18 cellular contexts compared by ENCODE assay signal in genomic region chr10:109982812-109983211, GRCh38. TPM values are rescaled to one million over a fixed set of nuclear protein-coding genes. Genes with fewer than 3 reads are reported as not detected.
DNase-seq lines count a peak whose midpoint lies in the region; ATAC-seq and TF ChIP-seq lines count a peak whose summit lies in the region.
"Had no signal": no experiment of that assay in that cellular context is flagged by ENCODE, and none has a peak within 500 bp of the region (broad histone marks: within the 10 kb centered on the region; RNA-seq: fewer than 3 reads in every experiment).

No MANE protein-coding gene starts in this region.

- no peaks in the 10 kb centered on the region for H3K9me3 ChIP-seq in suprapubic skin
- H3K9me3 ChIP-seq: HAP-1 had no signal

- no peaks in the 10 kb centered on the region for H3K27me3 ChIP-seq in suprapubic skin
- no peaks in the 10 kb centered on the region for H3K27me3 ChIP-seq in brain microvascular endothelial cell (replicated peaks)

- H3K4me1 ChIP-seq in suprapubic skin: peaks cover 27% of the 10 kb centered on the region

- TF ChIP-seq EP300 in suprapubic skin (IDR thresholded peaks at IDR 0.05): no peak

- in situ Hi-C loops in brain microvascular endothelial cell (cut with HindIII; ENCODE audit: low pct_ligation_motif_present, low sequenced_read_pairs): no loop called here

- peaks cover 5 to 15% (median 7%) of the 10 kb centered on the region in 5 experiments for H3K9me3 Mint-ChIP-seq in brain

- no peaks in the 10 kb centered on the region for H3K36me3 Mint-ChIP-seq in brain

- peak overlapping the region; percentile 41 for H3K4me3 ChIP-seq in fibroblast of the aortic adventitia (ENCODE audit: low read depth, low read length)
- no peak overlapping the region for H3K4me3 ChIP-seq in suprapubic skin
- H3K4me3 ChIP-seq in brain microvascular endothelial cell (ENCODE audit: low read depth, low read length): no peak overlapping the region
- H3K4me3 ChIP-seq: HAP-1 had no signal

- H3K36me3 ChIP-seq in suprapubic skin: no peaks in the 10 kb centered on the region
- H3K36me3 ChIP-seq in brain microvascular endothelial cell (replicated peaks): no peaks in the 10 kb centered on the region
- H3K36me3 ChIP-seq: HAP-1 had no signal

- H3K27ac ChIP-seq in suprapubic skin (peak overlapping the region; percentile 25), brain microvascular endothelial cell (no peak overlapping the region)

- H3K27me3 Mint-ChIP-seq in brain: peaks cover 3% of the 10 kb centered on the region
- H3K27me3 Mint-ChIP-seq: B cell; CD4-positive, alpha-beta T cell had no signal

- WGBS in suprapubic skin: 54% methylated on average over 1 of the region's 1 CpG

- H3K4me3 Mint-ChIP-seq in brain: peak overlapping the region in 2 of 5 experiments; percentile 24 to 71
- H3K4me3 Mint-ChIP-seq: B cell; CD4-positive, alpha-beta T cell had no signal

- ATAC-seq in GM18867 (IDR thresholded peaks at IDR 0.05; ENCODE audit: unreplicated experiment): no peak

- no peak for TF ChIP-seq POLR2A in suprapubic skin (IDR thresholded peaks at IDR 0.05)

- DNase-seq in OCI-M1 (lab: John Stamatoyannopoulos, UW) (peak; percentile 59), fibroblast of the aortic adventitia (ENCODE audit: low read depth) (peak; percentile 61), suprapubic skin (ENCODE audit: low spot score in 2 of 2) (no peak), brain microvascular endothelial cell (no peak), AG20443 (ENCODE audit: low spot score) (no peak), medulla oblongata (ENCODE audit: extremely low spot score) (no peak)
- DNase-seq: ACHN; CD4-positive, alpha-beta T cell; GF-D8; IMR-90; NCI-H1417; NCI-H1930; NCI-H2171 treated with DMSO at 0.1 percent for 48 hours; NCI-H774 had no signal

- H3K4me1 Mint-ChIP-seq in brain: peaks cover 19% of the 10 kb centered on the region
- H3K4me1 Mint-ChIP-seq: B cell had no signal

- TF ChIP-seq CTCF in brain (conservative IDR thresholded peaks at IDR 0.05) (no peak), fibroblast of the aortic adventitia (IDR thresholded peaks at IDR 0.05; ENCODE audit: insufficient read depth, low read length) (no peak), suprapubic skin (IDR thresholded peaks at IDR 0.05) (no peak), brain microvascular endothelial cell (IDR thresholded peaks at IDR 0.05; ENCODE audit: low read depth, low read length, missing control alignments) (no peak)

- peak overlapping the region; percentile 11 to 94 (median 74) for H3K27ac Mint-ChIP-seq in brain
- H3K27ac Mint-ChIP-seq: B cell; CD4-positive, alpha-beta T cell had no signal

RNA-seq across cellular contexts. Expression of gene ADD3, which starts 25.0 kb away (rescaled TPM):
- polyA plus RNA-seq in brain (ENCODE audit: insufficient read depth, low read depth, low replicate concordance): 36.6 TPM
- total RNA-seq in fibroblast of the aortic adventitia (ENCODE audit: low replicate concordance) (127 and 524 TPM in 2 replicates), suprapubic skin (100 to 1,000 TPM in 3 of 4 donors, 10 to 100 TPM in 1; 72.6 to 335 (median 279) TPM)

RNA-seq across cellular contexts. Expression of gene XPNPEP1, which starts 59.5 kb away (rescaled TPM):
- polyA plus RNA-seq in brain (ENCODE audit: insufficient read depth, low read depth, low replicate concordance): 43.1 TPM
- total RNA-seq in fibroblast of the aortic adventitia (ENCODE audit: low replicate concordance): 103 and 253 TPM in 2 replicates
- total RNA-seq in suprapubic skin: 100 to 1,000 TPM in 3 of 4 donors, 10 to 100 TPM in 1; 77.1 to 239 (median 109) TPM

Comparison
In these comparisons a context has a peak if more than half of its experiments do, and no peak if none do; other contexts are left out.
1. DNase-seq: peak in OCI-M1 (single experiment) and fibroblast of the aortic adventitia (single experiment); none in suprapubic skin (0 of 2), brain microvascular endothelial cell (single experiment), AG20443 (single experiment) and medulla oblongata (single experiment).